ENCODE assay signal across 13 cellular contexts in the genomic region with DNA sequence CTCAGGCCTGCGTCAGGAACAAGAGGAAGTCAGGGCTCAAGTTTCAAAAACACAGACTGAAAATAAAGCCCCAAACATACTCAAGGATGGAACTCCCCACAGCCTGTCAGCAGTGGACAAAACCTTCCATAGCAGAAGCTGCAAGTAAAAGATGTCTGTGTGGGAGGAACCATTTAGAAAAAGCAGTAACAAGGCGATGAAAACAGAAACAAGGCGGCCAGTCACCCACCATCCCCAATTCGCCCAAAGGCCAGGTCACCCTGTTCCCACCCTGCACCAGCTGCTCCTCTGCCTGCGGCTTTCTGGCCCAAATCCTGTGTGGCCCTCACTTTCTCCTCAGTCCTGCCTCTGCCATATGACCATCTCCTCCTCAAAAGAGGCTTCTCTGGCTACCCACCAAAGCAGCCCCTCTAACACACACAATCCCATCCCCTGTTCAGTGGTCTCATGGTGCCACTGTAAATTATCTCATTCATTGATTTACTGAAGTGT. TPM values are rescaled to one million over a fixed set of nuclear protein-coding genes. Genes with fewer than 3 reads are reported as not detected.
DNase-seq lines count a peak whose midpoint lies in the region; ATAC-seq and TF ChIP-seq lines count a peak whose summit lies in the region.
"Had no signal": no experiment of that assay in that cellular context is flagged by ENCODE, and none has a peak within 500 bp of the region (broad histone marks: within the 10 kb centered on the region; RNA-seq: fewer than 3 reads in every experiment).

No MANE protein-coding gene starts in this region.

- no peaks in the 10 kb centered on the region for H3K79me2 ChIP-seq in MM.1S (ENCODE audit: low read length)

- H3K27me3 ChIP-seq in MM.1S (replicated peaks; ENCODE audit: insufficient read depth, low read length) = no peaks in the 10 kb centered on the region

- H3K27ac Mint-ChIP-seq in activated T-helper 17 cell treated with anti-CD3 and anti-CD28 coated beads, Interleukin-2, amount 50 U/mL, for 72 hours = no peak overlapping the region
- H3K27ac Mint-ChIP-seq: activated naive CD4-positive, alpha-beta T cell treated with anti-CD3 and anti-CD28 coated beads, Interleukin-2, amount 50 U/mL, for 72 hours had no signal

- no peaks in the 10 kb centered on the region for H3K4me1 Mint-ChIP-seq in activated T-helper 17 cell treated with anti-CD3 and anti-CD28 coated beads, Interleukin-2, amount 50 U/mL, for 72 hours

- H3K9ac ChIP-seq in MM.1S (ENCODE audit: low read length) = peak overlapping the region; percentile 13; the same call in 1 of the 2 replicates

- peaks cover 20% of the 10 kb centered on the region for H3K4me1 ChIP-seq in MM.1S (ENCODE audit: low read length)
- H3K4me1 ChIP-seq: HAP-1, heart right ventricle had no signal

- H3K9me3 ChIP-seq in MM.1S (replicated peaks; ENCODE audit: insufficient read depth, low read length) = no peaks in the 10 kb centered on the region
- H3K9me3 ChIP-seq: HAP-1, heart right ventricle had no signal

- peak overlapping the region; percentile 46 for H3K4me2 ChIP-seq in MM.1S (ENCODE audit: low read depth, low read length)

- H3K9me3 Mint-ChIP-seq in activated T-helper 17 cell treated with anti-CD3 and anti-CD28 coated beads, Interleukin-2, amount 50 U/mL, for 72 hours = no peaks in the 10 kb centered on the region
- H3K9me3 Mint-ChIP-seq: activated naive CD4-positive, alpha-beta T cell treated with anti-CD3 and anti-CD28 coated beads, Interleukin-2, amount 50 U/mL, for 72 hours had no signal

- H4K20me1 ChIP-seq in MM.1S (ENCODE audit: insufficient read depth, low read length) = no peaks in the 10 kb centered on the region

- ATAC-seq in GM18502 (IDR thresholded peaks at IDR 0.05; ENCODE audit: poor library complexity, unreplicated experiment) = peak; percentile 52
- no peak for ATAC-seq in GM18909 (IDR thresholded peaks at IDR 0.05; ENCODE audit: poor library complexity, unreplicated experiment)
- ATAC-seq in activated T-helper 17 cell treated with anti-CD3 and anti-CD28 coated beads, Interleukin-2, amount 50 U/mL, for 72 hours (replicated peaks) = no peak
- ATAC-seq: activated naive CD4-positive, alpha-beta T cell treated with anti-CD3 and anti-CD28 coated beads, Interleukin-2, amount 50 U/mL, for 72 hours; K562 had no signal

- no peaks in the 10 kb centered on the region for H3K36me3 ChIP-seq in MM.1S (replicated peaks; ENCODE audit: insufficient read depth, low read length)
- H3K36me3 ChIP-seq: HAP-1, heart right ventricle had no signal

- no peak for TF ChIP-seq CTCF in MM.1S (IDR thresholded peaks at IDR 0.05; ENCODE audit: low read length)

- H3K36me3 Mint-ChIP-seq in activated T-helper 17 cell treated with anti-CD3 and anti-CD28 coated beads, Interleukin-2, amount 50 U/mL, for 72 hours (ENCODE audit: low read depth) = no peaks in the 10 kb centered on the region
- H3K36me3 Mint-ChIP-seq: activated naive CD4-positive, alpha-beta T cell treated with anti-CD3 and anti-CD28 coated beads, Interleukin-2, amount 50 U/mL, for 72 hours had no signal

- DNase-seq in MM.1S = peak; percentile 60
- peak; percentile 68 for DNase-seq in fibroblast of gingiva (ENCODE audit: low read depth)
- DNase-seq in pons (ENCODE audit: low spot score) = peak; percentile 52
- DNase-seq in kidney tubule cell (ENCODE audit: low spot score) = no peak
- DNase-seq in RPMI8226 = no peak
- DNase-seq: heart right ventricle, NCI-H446 treated with DMSO at 0.1 percent for 48 hours had no signal

- peak overlapping the region; percentile 42 for H2AFZ ChIP-seq in MM.1S (ENCODE audit: low read length)

- H3F3A ChIP-seq in MM.1S (ENCODE audit: insufficient read depth, low read length) = peaks cover 8% of the 10 kb centered on the region

- no peak overlapping the region for H3K4me3 ChIP-seq in MM.1S (ENCODE audit: low read length)
- H3K4me3 ChIP-seq: HAP-1, heart right ventricle, K562 had no signal

- no peak overlapping the region for H3K4me3 Mint-ChIP-seq in activated T-helper 17 cell treated with anti-CD3 and anti-CD28 coated beads, Interleukin-2, amount 50 U/mL, for 72 hours

- H3K27ac ChIP-seq in MM.1S (ENCODE audit: low read length) = peak overlapping the region; percentile 69; the same call in 1 of the 2 replicates

- H3K27me3 Mint-ChIP-seq in activated T-helper 17 cell treated with anti-CD3 and anti-CD28 coated beads, Interleukin-2, amount 50 U/mL, for 72 hours = peaks cover 7% of the 10 kb centered on the region

- no peaks in the 10 kb centered on the region for H3K9me2 ChIP-seq in MM.1S (replicated peaks; ENCODE audit: insufficient read depth, low read length)

RNA-seq across cellular contexts. Expression of gene KCNMA1, which starts 27.8 kb away (rescaled TPM):
- total RNA-seq in activated T-helper 17 cell treated with anti-CD3 and anti-CD28 coated beads, Interleukin-2, amount 50 U/mL, for 72 hours = under 1 TPM; 0.48 to 0.56 TPM
- total RNA-seq: activated naive CD4-positive, alpha-beta T cell treated with anti-CD3 and anti-CD28 coated beads, Interleukin-2, amount 50 U/mL, for 72 hours had no signal

Comparison
In these comparisons a context has a peak if more than half of its experiments do, and no peak if none do; other contexts are left out.
1. DNase-seq: peak in MM.1S (single experiment), fibroblast of gingiva (single experiment) and pons (single experiment); none in kidney tubule cell (single experiment) and RPMI8226 (single experiment).